1 cellular context compared by ENCODE assay signal in genomic region chr12:95207407-95207806, GRCh38.
TF ChIP-seq lines count a peak whose summit lies in the region.

No MANE protein-coding gene starts in this region.

TF ChIP-seq in H1, 55 proteins besides CTCF, POLR2A, EP300 and RAD21:
- TF ChIP-seq SIX5 (IDR thresholded peaks at IDR 0.05; ENCODE audit: low read depth, low read length) (no peak), CEBPB (IDR thresholded peaks at IDR 0.05; ENCODE audit: low read depth, low read length) (no peak), NANOG (IDR thresholded peaks at IDR 0.05; ENCODE audit: insufficient read depth, low read depth, low read length, poor library complexity, severe bottlenecking) (no peak), KDM4A (IDR thresholded peaks at IDR 0.05; ENCODE audit: low read depth, low read length, severe bottlenecking) (no peak), TEAD4 (IDR thresholded peaks at IDR 0.05; ENCODE audit: low read depth, low read length) (no peak), SP2 (IDR thresholded peaks at IDR 0.05; ENCODE audit: low read length) (no peak), SP4 (IDR thresholded peaks at IDR 0.05; ENCODE audit: low read length) (no peak), HDAC2 (IDR thresholded peaks at IDR 0.05; ENCODE audit: borderline replicate concordance in 1 of 2, low read depth in 2 of 2, low read length in 2 of 2) (no peak), NRF1 (IDR thresholded peaks at IDR 0.05; ENCODE audit: low read depth, low read length) (no peak), GTF2F1 (IDR thresholded peaks at IDR 0.05; ENCODE audit: borderline replicate concordance, low read depth, low read length) (no peak), TAF7 (optimal IDR thresholded peaks at IDR 0.05; ENCODE audit: borderline replicate concordance, low read depth, low read length) (no peak), JUND (IDR thresholded peaks at IDR 0.05; ENCODE audit: low read length) (no peak), POLR2AphosphoS5 (IDR thresholded peaks at IDR 0.05; ENCODE audit: low read depth, low read length) (no peak)
